ENCODE assay signal across 8 cellular contexts in genomic region chr12:55681142-55682077, GRCh38. TPM values are rescaled to one million over a fixed set of nuclear protein-coding genes. Genes with fewer than 3 reads are reported as not detected.
DNase-seq lines count a peak whose midpoint lies in the region; ATAC-seq and TF ChIP-seq lines count a peak whose summit lies in the region.

No MANE protein-coding gene starts in this region.

- TF ChIP-seq CTCF in breast epithelium (IDR thresholded peaks at IDR 0.05) (no peak), thoracic aorta (IDR thresholded peaks at IDR 0.05) (peak; percentile 36)

- H3K27ac ChIP-seq in breast epithelium (no peak overlapping the region), thoracic aorta (peak overlapping the region; percentile 34 to 47)

- TF ChIP-seq POLR2A in breast epithelium (IDR thresholded peaks at IDR 0.05), result no peak

- no peaks in the 10 kb centered on the region for H3K9me3 ChIP-seq in breast epithelium
- no peaks in the 10 kb centered on the region for H3K9me3 ChIP-seq in thoracic aorta

- H3K4me1 ChIP-seq in breast epithelium, result no peaks in the 10 kb centered on the region
- peaks cover 6 to 15% of the 10 kb centered on the region in 2 donors for H3K4me1 ChIP-seq in thoracic aorta (ENCODE audit: control insufficient read depth in 1 of 2, low read depth in 2 of 2)

- H3K36me3 ChIP-seq in breast epithelium (no peaks in the 10 kb centered on the region), thoracic aorta (peaks cover 16% of the 10 kb centered on the region)

- peak; percentile 52 for DNase-seq in 8988T
- DNase-seq in GM04503 (ENCODE audit: low read depth), result peak; percentile 16
- peak; percentile 70 for DNase-seq in NCI-H510A treated with DMSO at 0.1 percent for 48 hours (lab: John Stamatoyannopoulos, UW)
- no peak for DNase-seq in breast epithelium (ENCODE audit: low spot score in 2 of 2)
- DNase-seq in left kidney (ENCODE audit: low read depth, low spot score), result peak; percentile 92
- peak; percentile 63 for DNase-seq in thoracic aorta (ENCODE audit: low spot score)
- no peak for DNase-seq in T-helper 9 cell

- intact Hi-C loops in breast epithelium (cut with DNase I; ENCODE audit: low total_unique reads), result no loop called here

- ATAC-seq in thoracic aorta (ENCODE audit: insufficient number of reproducible peaks, low FRiP score, low read depth) (peak; percentile 44), GM18870 (IDR thresholded peaks at IDR 0.05; ENCODE audit: unreplicated experiment) (no peak)

- H3K27me3 ChIP-seq in breast epithelium (no peaks in the 10 kb centered on the region), thoracic aorta (replicated peaks; ENCODE audit: insufficient read depth) (no peaks in the 10 kb centered on the region)

- peak overlapping the region in 2 of 3 donors; percentile 13 to 34 for H3K4me3 ChIP-seq in breast epithelium
- H3K4me3 ChIP-seq in thoracic aorta, result peak overlapping the region; percentile 51

RNA-seq across cellular contexts. Expression of gene ITGA7, which starts 26.3 kb away (rescaled TPM):
- total RNA-seq in breast epithelium, result 100 to 1,000 TPM in 1 of 3 donors, 10 to 100 TPM in 2; 20.5 to 190 (median 33.1) TPM
- total RNA-seq in thoracic aorta, result 100 to 1,000 TPM; 285 to 317 TPM

RNA-seq across cellular contexts. Expression of gene BLOC1S1, which starts 34.4 kb away (rescaled TPM):
- total RNA-seq in breast epithelium, result 100 to 1,000 TPM; 141 to 238 (median 162) TPM
- 100 to 1,000 TPM; 113 to 117 TPM for total RNA-seq in thoracic aorta

RNA-seq across cellular contexts. Expression of gene RDH5, which starts 38.8 kb away (rescaled TPM):
- total RNA-seq in breast epithelium, result 10 to 100 TPM; 18.9 to 90.9 (median 21.6) TPM
- 10 to 100 TPM; 24.4 to 29.5 TPM for total RNA-seq in thoracic aorta

RNA-seq across cellular contexts. Expression of gene OR10P1, which starts 44.7 kb away (rescaled TPM):
- not detected for total RNA-seq in breast epithelium
- total RNA-seq in thoracic aorta, result not detected

RNA-seq across cellular contexts. Expression of gene CD63, which starts 47.4 kb away (rescaled TPM):
- total RNA-seq in breast epithelium (100 to 1,000 TPM; 540 to 910 (median 777) TPM), thoracic aorta (100 to 1,000 TPM; 615 to 776 TPM)

Comparison
In these comparisons a context has a peak if more than half of its experiments do, and no peak if none do; other contexts are left out.
1. DNase-seq: peak in 8988T (single experiment), GM04503 (single experiment), NCI-H510A treated with DMSO at 0.1 percent for 48 hours (single experiment), left kidney (single experiment) and thoracic aorta (single experiment); none in breast epithelium (0 of 2) and T-helper 9 cell (single experiment).
2. H3K27ac ChIP-seq: peak in thoracic aorta (2 of 2); none in breast epithelium (0 of 2).